Comparison of ENCODE assay signal across 19 cellular contexts in the genomic region with DNA sequence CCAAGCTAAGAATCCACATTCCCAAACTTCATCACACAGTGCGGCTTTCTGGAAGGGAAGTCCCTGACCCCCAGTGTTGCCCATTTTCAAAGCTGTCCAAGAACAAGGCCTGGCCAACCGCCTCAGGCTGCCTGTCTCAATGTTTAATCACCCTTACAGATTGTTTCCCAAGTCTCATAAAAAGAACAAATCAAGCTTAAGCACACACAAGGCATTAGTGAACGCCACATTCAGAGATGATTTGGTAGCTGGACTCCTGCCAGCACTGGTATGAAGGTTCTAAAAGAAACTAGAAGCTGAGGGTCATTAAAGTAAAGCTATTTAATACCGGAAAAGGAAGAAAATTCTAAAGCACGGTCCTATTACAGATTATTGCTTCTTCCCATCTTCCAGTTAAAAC. TPM values are rescaled to one million over a fixed set of nuclear protein-coding genes. Genes with fewer than 3 reads are reported as not detected.
DNase-seq lines count a peak whose midpoint lies in the region; ATAC-seq, FAIRE-seq and TF ChIP-seq lines count a peak whose summit lies in the region.
"Had no signal": no experiment of that assay in that cellular context is flagged by ENCODE, and none has a peak within 500 bp of the region (broad histone marks: within the 10 kb centered on the region; RNA-seq: fewer than 3 reads in every experiment).

No MANE protein-coding gene starts in this region.

- no peak overlapping the region for H2AFZ ChIP-seq in neural progenitor cell (replicated peaks)

- H3K27me3 ChIP-seq in BJ (ENCODE audit: control insufficient read depth, insufficient read depth, low read length) (0 out of 2 replicates have a peak, but pooled peaks cover 1% of the 10 kb centered on the region), bronchial epithelial cell (ENCODE audit: control insufficient read depth, insufficient read depth, low read length) (no peaks in the 10 kb centered on the region), neural progenitor cell (no peaks in the 10 kb centered on the region), esophagus muscularis mucosa (peaks cover 0 to 11% (median 0%) of the 10 kb centered on the region in 4 donors)
- H3K27me3 ChIP-seq: SJSA1, upper lobe of right lung had no signal

- peak overlapping the region; percentile 22 for H3K4me3 Mint-ChIP-seq in neural progenitor cell
- H3K4me3 Mint-ChIP-seq in activated T-cell treated with anti-CD3 and anti-CD28 coated beads, Interleukin-2, amount 50 U/mL, for 24 hours, result no peak overlapping the region
- H3K4me3 Mint-ChIP-seq: activated CD4-positive, alpha-beta memory T cell treated with anti-CD3 and anti-CD28 coated beads for 36 hours; activated T-helper 1 cell treated with anti-CD3 and anti-CD28 coated beads, Interleukin-12 subunit alpha, Interleukin-12 subunit beta, Interleukin-2, Interleukin-4 antibody, amounts not matched to agents 30 ng/mL and 10 ng/mL and 1 ng/mL, durations not matched to agents 14 hours and 24 hours and 36 hours; stimulated activated memory B cell treated with anti-CD40 and anti-IgM and Interleukin-4, amounts not matched to agents 10 μg/mL and 1 μg/mL and 100 μg/mL, for 72 hours had no signal

- DNase-seq in BJ (ENCODE audit: low read depth), result peak; percentile 34
- DNase-seq in LoVo (ENCODE audit: low spot score), result peak; percentile 1
- peak; percentile 21 for DNase-seq in bronchial epithelial cell (ENCODE audit: low read depth)
- no peak for DNase-seq in neural progenitor cell (ENCODE audit: low spot score)
- DNase-seq in esophagus muscularis mucosa (ENCODE audit: extremely low spot score), result no peak
- no peak for DNase-seq in NCI-H146 (lab: John Stamatoyannopoulos, UW)
- no peak for DNase-seq in activated T-cell treated with anti-CD3 and anti-CD28 coated beads, Interleukin-2, amount 50 U/mL, for 24 hours
- DNase-seq: activated CD4-positive, alpha-beta memory T cell treated with anti-CD3 and anti-CD28 coated beads for 36 hours; COR-L47; erythroblast; GF-D8; heart right ventricle; upper lobe of right lung had no signal

- peak overlapping the region; percentile 30 for H3K27ac Mint-ChIP-seq in neural progenitor cell
- H3K27ac Mint-ChIP-seq in activated T-cell treated with anti-CD3 and anti-CD28 coated beads, Interleukin-2, amount 50 U/mL, for 24 hours, result no peak overlapping the region
- H3K27ac Mint-ChIP-seq: activated CD4-positive, alpha-beta memory T cell treated with anti-CD3 and anti-CD28 coated beads for 36 hours; activated T-helper 1 cell treated with anti-CD3 and anti-CD28 coated beads, Interleukin-12 subunit alpha, Interleukin-12 subunit beta, Interleukin-2, Interleukin-4 antibody, amounts not matched to agents 30 ng/mL and 10 ng/mL and 1 ng/mL, durations not matched to agents 14 hours and 24 hours and 36 hours; stimulated activated memory B cell treated with anti-CD40 and anti-IgM and Interleukin-4, amounts not matched to agents 10 μg/mL and 1 μg/mL and 100 μg/mL, for 72 hours had no signal

- peaks cover 28% of the 10 kb centered on the region for H3K4me1 Mint-ChIP-seq in neural progenitor cell
- no peaks in the 10 kb centered on the region for H3K4me1 Mint-ChIP-seq in activated T-cell treated with anti-CD3 and anti-CD28 coated beads, Interleukin-2, amount 50 U/mL, for 24 hours (ENCODE audit: low read depth)
- H3K4me1 Mint-ChIP-seq: stimulated activated memory B cell treated with anti-CD40 and anti-IgM and Interleukin-4, amounts not matched to agents 10 μg/mL and 1 μg/mL and 100 μg/mL, for 72 hours had no signal

- no peak overlapping the region for H3K4me3 ChIP-seq in BJ (ENCODE audit: low read depth, low read length)
- H3K4me3 ChIP-seq in bronchial epithelial cell (ENCODE audit: low read depth, low read length), result no peak overlapping the region
- H3K4me3 ChIP-seq in neural progenitor cell, result no peak overlapping the region
- no peak overlapping the region for H3K4me3 ChIP-seq in esophagus muscularis mucosa
- H3K4me3 ChIP-seq: heart right ventricle, K562, SJSA1, smooth muscle cell, upper lobe of right lung had no signal

- intact Hi-C loops in esophagus muscularis mucosa (cut with DNase I), result no loop called here

- H3K4me1 ChIP-seq in neural progenitor cell (peaks cover 6% of the 10 kb centered on the region), esophagus muscularis mucosa (no peaks in the 10 kb centered on the region)
- H3K4me1 ChIP-seq: SJSA1, upper lobe of right lung had no signal

- CTCF ChIA-PET in BJ (lab: Yijun Ruan, JAX), result interaction anchor here (1.1 kb wide), 1 partner anchor 15 kb away, joined by 4 read pairs; no protein-coding TSS in a partner anchor

- H3K9me3 Mint-ChIP-seq in neural progenitor cell, result no peaks in the 10 kb centered on the region
- no peaks in the 10 kb centered on the region for H3K9me3 Mint-ChIP-seq in activated T-cell treated with anti-CD3 and anti-CD28 coated beads, Interleukin-2, amount 50 U/mL, for 24 hours
- H3K9me3 Mint-ChIP-seq: activated CD4-positive, alpha-beta memory T cell treated with anti-CD3 and anti-CD28 coated beads for 36 hours; activated T-helper 1 cell treated with anti-CD3 and anti-CD28 coated beads, Interleukin-12 subunit alpha, Interleukin-12 subunit beta, Interleukin-2, Interleukin-4 antibody, amounts not matched to agents 30 ng/mL and 10 ng/mL and 1 ng/mL, durations not matched to agents 14 hours and 24 hours and 36 hours; stimulated activated memory B cell treated with anti-CD40 and anti-IgM and Interleukin-4, amounts not matched to agents 10 μg/mL and 1 μg/mL and 100 μg/mL, for 72 hours had no signal

- H3K27me3 Mint-ChIP-seq in neural progenitor cell (ENCODE audit: insufficient read depth, low read depth), result peaks cover 7% of the 10 kb centered on the region
- no peaks in the 10 kb centered on the region for H3K27me3 Mint-ChIP-seq in activated T-cell treated with anti-CD3 and anti-CD28 coated beads, Interleukin-2, amount 50 U/mL, for 24 hours
- H3K27me3 Mint-ChIP-seq: activated CD4-positive, alpha-beta memory T cell treated with anti-CD3 and anti-CD28 coated beads for 36 hours; stimulated activated memory B cell treated with anti-CD40 and anti-IgM and Interleukin-4, amounts not matched to agents 10 μg/mL and 1 μg/mL and 100 μg/mL, for 72 hours had no signal

- TF ChIP-seq POLR2A in esophagus muscularis mucosa (IDR thresholded peaks at IDR 0.05; ENCODE audit: low read depth), result no peak

- 65% methylated on average over 5 of the region's 5 CpGs for WGBS in esophagus muscularis mucosa

- no peaks in the 10 kb centered on the region for H3K36me3 Mint-ChIP-seq in neural progenitor cell
- H3K36me3 Mint-ChIP-seq in activated T-cell treated with anti-CD3 and anti-CD28 coated beads, Interleukin-2, amount 50 U/mL, for 24 hours (ENCODE audit: low read depth), result no peaks in the 10 kb centered on the region
- H3K36me3 Mint-ChIP-seq: activated CD4-positive, alpha-beta memory T cell treated with anti-CD3 and anti-CD28 coated beads for 36 hours; stimulated activated memory B cell treated with anti-CD40 and anti-IgM and Interleukin-4, amounts not matched to agents 10 μg/mL and 1 μg/mL and 100 μg/mL, for 72 hours had no signal

- no peak for TF ChIP-seq CTCF in BJ (IDR thresholded peaks at IDR 0.05; ENCODE audit: insufficient read depth, low read depth, low read length)
- TF ChIP-seq CTCF in bronchial epithelial cell (IDR thresholded peaks at IDR 0.05; ENCODE audit: insufficient read depth, low read length, severe bottlenecking), result no peak
- no peak for TF ChIP-seq CTCF in neural progenitor cell (IDR thresholded peaks at IDR 0.05)
- TF ChIP-seq CTCF in esophagus muscularis mucosa (IDR thresholded peaks at IDR 0.05), result no peak

- no peak overlapping the region for H3K9ac ChIP-seq in neural progenitor cell

- no peak for TF ChIP-seq EP300 in esophagus muscularis mucosa (IDR thresholded peaks at IDR 0.05)

- H3F3A ChIP-seq in neural progenitor cell (ENCODE audit: low read depth), result no peaks in the 10 kb centered on the region

- FAIRE-seq in bronchial epithelial cell (lab: Jason Lieb, UNC), result no peak
- FAIRE-seq: K562 had no signal

- ATAC-seq in GM19328 (IDR thresholded peaks at IDR 0.05; ENCODE audit: unreplicated experiment), result no peak
- ATAC-seq: heart right ventricle; K562; stimulated activated memory B cell treated with anti-CD40 and anti-IgM and Interleukin-4, amounts not matched to agents 10 μg/mL and 1 μg/mL and 100 μg/mL, for 72 hours; upper lobe of right lung had no signal

- no peaks in the 10 kb centered on the region for H4K20me1 ChIP-seq in neural progenitor cell (ENCODE audit: low read depth)

- H3K36me3 ChIP-seq in BJ (ENCODE audit: control insufficient read depth, insufficient read depth, low read length) (no peaks in the 10 kb centered on the region), bronchial epithelial cell (ENCODE audit: control insufficient read depth, insufficient read depth, low read length) (no peaks in the 10 kb centered on the region), neural progenitor cell (no peaks in the 10 kb centered on the region), esophagus muscularis mucosa (no peaks in the 10 kb centered on the region)
- H3K36me3 ChIP-seq: heart right ventricle, SJSA1, upper lobe of right lung had no signal

- peak overlapping the region; percentile 17 for H3K4me2 ChIP-seq in neural progenitor cell
- H3K4me2 ChIP-seq: smooth muscle cell had no signal

- H3K9me3 ChIP-seq in neural progenitor cell (ENCODE audit: low read depth), result no peaks in the 10 kb centered on the region
- no peaks in the 10 kb centered on the region for H3K9me3 ChIP-seq in esophagus muscularis mucosa
- H3K9me3 ChIP-seq: heart right ventricle, SJSA1, upper lobe of right lung had no signal

- no peaks in the 10 kb centered on the region for H3K79me2 ChIP-seq in neural progenitor cell (ENCODE audit: low read depth)

- POLR2A ChIA-PET in BJ (lab: Charles Lee), result no interaction called here

- H3K27ac ChIP-seq in neural progenitor cell (no peak overlapping the region), esophagus muscularis mucosa (replicated peaks in 1 of 4) (no peak overlapping the region)
- H3K27ac ChIP-seq: heart right ventricle, SJSA1, upper lobe of right lung had no signal

RNA-seq across cellular contexts. Expression of a gene that starts 35.6 kb away (rescaled TPM):
- not detected in 2 replicates for polyA plus RNA-seq in BJ (2011; rRNA removed)
- polyA minus RNA-seq in BJ (2011; rRNA and poly(A)+ RNA removed), result not detected in 2 replicates
- total RNA-seq in bronchial epithelial cell (not detected in 2 replicates), neural progenitor cell (ENCODE audit: low replicate concordance) (not detected in 2 replicates), esophagus muscularis mucosa (under 1 TPM in 1 of 4 donors, not detected in 3; 0.06 TPM)
- total RNA-seq: activated CD4-positive, alpha-beta memory T cell treated with anti-CD3 and anti-CD28 coated beads for 36 hours; activated T-helper 1 cell treated with anti-CD3 and anti-CD28 coated beads, Interleukin-12 subunit alpha, Interleukin-12 subunit beta, Interleukin-2, Interleukin-4 antibody, amounts not matched to agents 30 ng/mL and 10 ng/mL and 1 ng/mL, durations not matched to agents 14 hours and 24 hours and 36 hours; K562; SJSA1; upper lobe of right lung had no signal
- polyA plus RNA-seq: K562 had no signal

Comparison
In these comparisons a context has a peak if more than half of its experiments do, and no peak if none do; other contexts are left out.
1. DNase-seq: peak in BJ (single experiment), LoVo (single experiment) and bronchial epithelial cell (single experiment); none in neural progenitor cell (single experiment), esophagus muscularis mucosa (single experiment), NCI-H146 (single experiment) and activated T-cell treated with anti-CD3 and anti-CD28 coated beads, Interleukin-2, amount 50 U/mL, for 24 hours (single experiment).